In the genomic region with DNA sequence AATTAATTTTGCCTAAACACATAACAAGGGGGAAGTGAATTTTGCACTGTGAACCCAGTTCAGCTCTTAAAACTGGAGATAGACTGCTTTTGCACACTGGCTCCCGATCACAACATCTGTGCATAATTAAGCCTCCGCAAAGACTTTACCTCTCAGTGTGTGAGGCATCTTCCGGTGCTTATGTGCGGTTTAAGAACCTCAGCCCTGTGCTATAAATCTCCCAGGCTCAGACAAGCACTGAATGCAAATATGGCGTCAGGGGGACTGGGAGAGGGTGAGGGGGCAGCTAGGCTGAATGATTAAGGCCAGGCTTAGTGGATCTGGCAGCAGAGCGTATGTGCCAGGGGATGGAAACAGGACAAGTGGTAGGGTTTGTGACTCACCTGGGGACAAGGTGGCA, we compare ENCODE assay signal across 21 cellular contexts.
DNase-seq lines count a peak whose midpoint lies in the region; ATAC-seq and TF ChIP-seq lines count a peak whose summit lies in the region.
"Had no signal": no experiment of that assay in that cellular context is flagged by ENCODE, and none has a peak within 500 bp of the region (broad histone marks: within the 10 kb centered on the region; RNA-seq: fewer than 3 reads in every experiment).

No MANE protein-coding gene starts in this region.

- H3K36me3 Mint-ChIP-seq in T-helper 17 cell (ENCODE audit: low read depth) (peaks cover 4% of the 10 kb centered on the region), osteocyte (ENCODE audit: unreplicated experiment) (peaks cover 14% of the 10 kb centered on the region)
- peaks cover 22 to 48% of the 10 kb centered on the region in 2 donors for H3K36me3 Mint-ChIP-seq in CD4-positive, alpha-beta memory T cell

- no peaks in the 10 kb centered on the region for H3K27me3 Mint-ChIP-seq in T-helper 17 cell
- no peaks in the 10 kb centered on the region for H3K27me3 Mint-ChIP-seq in CD4-positive, alpha-beta memory T cell
- H3K27me3 Mint-ChIP-seq in osteocyte (ENCODE audit: unreplicated experiment) = no peaks in the 10 kb centered on the region
- H3K27me3 Mint-ChIP-seq: activated T-cell treated with anti-CD3 and anti-CD28 coated beads, Interleukin-2, amount 50 U/mL, for 24 hours; dendritic cell treated with granulocyte-macrophage colony-stimulating factor and Interleukin-4, amounts not matched to agents 40 ng/mL and 50 ng/mL, for 4 days had no signal

- ATAC-seq in T-helper 17 cell = no peak
- ATAC-seq: HCT116, psoas muscle had no signal

- no peak overlapping the region for H3K4me3 ChIP-seq in CD4-positive, alpha-beta memory T cell (ENCODE audit: low read length in 2 of 2)
- H3K4me3 ChIP-seq: BLaER1, MG63, psoas muscle had no signal

- POLR2A ChIA-PET in CD4-positive, alpha-beta memory T cell (lab: Charles Lee; ENCODE audit: partially characterized antibody) = no interaction called here

- H3K36me3 ChIP-seq in CD4-positive, alpha-beta memory T cell (ENCODE audit: insufficient read depth, low read length) = no peaks in the 10 kb centered on the region
- H3K36me3 ChIP-seq: BLaER1, MG63 had no signal

- H3K27me3 ChIP-seq in CD4-positive, alpha-beta memory T cell (ENCODE audit: insufficient read depth, low read length) = no peaks in the 10 kb centered on the region
- H3K27me3 ChIP-seq: BLaER1, MG63 had no signal

- peak; percentile 40 for DNase-seq in AG20443 (ENCODE audit: low spot score)
- DNase-seq in GM03348 (ENCODE audit: low spot score) = peak; percentile 67
- no peak for DNase-seq in T-helper 17 cell
- peak; percentile 63 for DNase-seq in left kidney (ENCODE audit: low read depth, low spot score)
- DNase-seq in CD4-positive, alpha-beta memory T cell = no peak
- no peak for DNase-seq in activated effector memory CD4-positive, alpha-beta T cell treated with anti-CD3 and anti-CD28 coated beads, Interleukin-2, amount 50 U/mL, for 16 hours
- no peak for DNase-seq in osteocyte (ENCODE audit: extremely low spot score, unreplicated experiment)
- DNase-seq: activated CD4-positive, alpha-beta T cell treated with anti-CD3 and anti-CD28 coated beads for 48 hours; activated naive CD4-positive, alpha-beta T cell; activated T-cell treated with anti-CD3 and anti-CD28 coated beads, Interleukin-2, amount 50 U/mL, for 24 hours; DND-41; MG63; NCI-H1436; NCI-H524 treated with DMSO at 0.1 percent for 48 hours; psoas muscle; stimulated activated CD8-positive, alpha-beta memory T cell treated with anti-CD3 and anti-CD28 coated beads, Interleukin-4, amount 100 ng/mL, for 48 hours; T-helper 2 cell; trophoblast cell had no signal

- H3K27ac Mint-ChIP-seq in T-helper 17 cell = no peak overlapping the region
- no peak overlapping the region for H3K27ac Mint-ChIP-seq in CD4-positive, alpha-beta memory T cell
- no peak overlapping the region for H3K27ac Mint-ChIP-seq in osteocyte (ENCODE audit: unreplicated experiment)
- H3K27ac Mint-ChIP-seq: activated T-cell treated with anti-CD3 and anti-CD28 coated beads, Interleukin-2, amount 50 U/mL, for 24 hours; dendritic cell treated with granulocyte-macrophage colony-stimulating factor and Interleukin-4, amounts not matched to agents 40 ng/mL and 50 ng/mL, for 4 days had no signal

- peaks cover 3% of the 10 kb centered on the region for H3K4me1 Mint-ChIP-seq in T-helper 17 cell
- no peaks in the 10 kb centered on the region for H3K4me1 Mint-ChIP-seq in CD4-positive, alpha-beta memory T cell
- H3K4me1 Mint-ChIP-seq in osteocyte (ENCODE audit: unreplicated experiment) = no peaks in the 10 kb centered on the region

- no peak for TF ChIP-seq CTCF in osteocyte (IDR thresholded peaks at IDR 0.05)

- CTCF ChIA-PET in CD4-positive, alpha-beta memory T cell (lab: Charles Lee; ENCODE audit: partially characterized antibody) = no interaction called here

- intact Hi-C loops in CD4-positive, alpha-beta memory T cell (cut with micrococcal nuclease) = no loop called here

- no peaks in the 10 kb centered on the region for H3K4me1 ChIP-seq in CD4-positive, alpha-beta memory T cell (ENCODE audit: insufficient read depth, low read length)
- H3K4me1 ChIP-seq: BLaER1, psoas muscle had no signal

- no peak overlapping the region for H3K27ac ChIP-seq in CD4-positive, alpha-beta memory T cell (ENCODE audit: low read depth, low read length)
- H3K27ac ChIP-seq: BLaER1, psoas muscle had no signal

- peaks cover 0 to 8% (median 2%) of the 10 kb centered on the region in 8 donors for H3K9me3 Mint-ChIP-seq in CD4-positive, alpha-beta memory T cell
- no peaks in the 10 kb centered on the region for H3K9me3 Mint-ChIP-seq in osteocyte (ENCODE audit: unreplicated experiment)
- H3K9me3 Mint-ChIP-seq: activated T-cell treated with anti-CD3 and anti-CD28 coated beads, Interleukin-2, amount 50 U/mL, for 24 hours; dendritic cell treated with granulocyte-macrophage colony-stimulating factor and Interleukin-4, amounts not matched to agents 40 ng/mL and 50 ng/mL, for 4 days had no signal

- H3K4me3 Mint-ChIP-seq in T-helper 17 cell (peak overlapping the region; percentile 39), osteocyte (ENCODE audit: unreplicated experiment) (no peak overlapping the region)
- H3K4me3 Mint-ChIP-seq in CD4-positive, alpha-beta memory T cell = no peak overlapping the region
- H3K4me3 Mint-ChIP-seq: activated T-cell treated with anti-CD3 and anti-CD28 coated beads, Interleukin-2, amount 50 U/mL, for 24 hours; dendritic cell treated with granulocyte-macrophage colony-stimulating factor and Interleukin-4, amounts not matched to agents 40 ng/mL and 50 ng/mL, for 4 days had no signal

- no peaks in the 10 kb centered on the region for H3K9me3 ChIP-seq in T-helper 17 cell (ENCODE audit: control insufficient read depth, low read length, poor library complexity, severe bottlenecking)
- peaks cover 0 to 5% of the 10 kb centered on the region in 2 donors for H3K9me3 ChIP-seq in CD4-positive, alpha-beta memory T cell (ENCODE audit: control insufficient read depth in 1 of 2, low read length in 2 of 2)
- H3K9me3 ChIP-seq: BLaER1, MG63, psoas muscle had no signal

Comparison
In these comparisons a context has a peak if more than half of its experiments do, and no peak if none do; other contexts are left out.
1. DNase-seq: peak in AG20443 (single experiment), GM03348 (single experiment) and left kidney (single experiment); none in T-helper 17 cell (0 of 3), CD4-positive, alpha-beta memory T cell (0 of 5), activated effector memory CD4-positive, alpha-beta T cell treated with anti-CD3 and anti-CD28 coated beads, Interleukin-2, amount 50 U/mL, for 16 hours (single experiment) and osteocyte (single experiment).